In the genomic region with DNA sequence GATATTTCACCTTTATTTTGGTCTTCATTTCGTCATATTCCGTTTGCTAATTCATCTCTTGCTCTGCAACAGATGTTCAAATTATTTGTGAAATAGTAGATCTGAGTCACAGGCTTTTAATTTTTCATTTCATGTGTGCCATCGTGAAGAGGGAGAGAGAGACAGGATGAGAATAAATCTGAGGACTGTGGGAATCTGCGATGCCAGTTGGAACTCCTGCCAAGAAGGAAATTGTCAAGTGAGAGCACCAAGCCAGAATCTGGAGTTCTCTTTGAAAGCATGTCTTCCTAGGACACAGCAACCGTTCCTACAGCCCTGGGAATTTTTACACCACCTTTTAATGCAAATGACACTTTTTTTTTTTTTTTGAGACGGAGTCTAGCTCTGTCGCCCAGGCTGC, we compare ENCODE assay signal across 24 cellular contexts.
"Had no signal": no experiment of that assay in that cellular context is flagged by ENCODE, and none has a peak within 500 bp of the region (broad histone marks: within the 10 kb centered on the region; RNA-seq: fewer than 3 reads in every experiment).

No MANE protein-coding gene starts in this region.

- H3K27ac Mint-ChIP-seq: activated CD4-positive, alpha-beta memory T cell treated with anti-CD3 and anti-CD28 coated beads for 36 hours; activated naive CD8-positive, alpha-beta T cell treated with anti-CD3 and anti-CD28 coated beads, Interleukin-2, amount 50 U/mL, for 24 hours; activated T-helper 1 cell treated with anti-CD3 and anti-CD28 coated beads, Interleukin-12 subunit alpha, Interleukin-12 subunit beta, Interleukin-2, Interleukin-4 antibody, amounts not matched to agents 30 ng/mL and 10 ng/mL and 1 ng/mL, durations not matched to agents 14 hours and 24 hours and 36 hours; nephron; stimulated activated naive B cell treated with anti-CD40 and anti-IgM and Interleukin-4, amounts not matched to agents 10 μg/mL and 1 μg/mL and 100 μg/mL, for 72 hours; T-helper 17 cell had no signal

- H3K27me3 ChIP-seq: cardiac muscle cell, gastrocnemius medialis, right lobe of liver, testis, uterus had no signal

- H3K4me1 Mint-ChIP-seq: activated naive CD8-positive, alpha-beta T cell treated with anti-CD3 and anti-CD28 coated beads, Interleukin-2, amount 50 U/mL, for 24 hours; nephron; stimulated activated naive B cell treated with anti-CD40 and anti-IgM and Interleukin-4, amounts not matched to agents 10 μg/mL and 1 μg/mL and 100 μg/mL, for 72 hours; T-helper 17 cell had no signal

- H3K4me3 Mint-ChIP-seq: activated CD4-positive, alpha-beta memory T cell treated with anti-CD3 and anti-CD28 coated beads for 36 hours; activated naive CD8-positive, alpha-beta T cell treated with anti-CD3 and anti-CD28 coated beads, Interleukin-2, amount 50 U/mL, for 24 hours; activated T-helper 1 cell treated with anti-CD3 and anti-CD28 coated beads, Interleukin-12 subunit alpha, Interleukin-12 subunit beta, Interleukin-2, Interleukin-4 antibody, amounts not matched to agents 30 ng/mL and 10 ng/mL and 1 ng/mL, durations not matched to agents 14 hours and 24 hours and 36 hours; nephron; stimulated activated naive B cell treated with anti-CD40 and anti-IgM and Interleukin-4, amounts not matched to agents 10 μg/mL and 1 μg/mL and 100 μg/mL, for 72 hours; T-helper 17 cell had no signal

- H3K27ac ChIP-seq: cardiac muscle cell, gastrocnemius medialis, right lobe of liver, testis, uterus had no signal

- H3K4me1 ChIP-seq: gastrocnemius medialis, right lobe of liver, testis, uterus had no signal

- H3K9me3 ChIP-seq: gastrocnemius medialis, right lobe of liver, testis, uterus had no signal

- H3K4me3 ChIP-seq: cardiac muscle cell, gastrocnemius medialis, right lobe of liver, testis, uterus had no signal

- H3K9me3 Mint-ChIP-seq: activated CD4-positive, alpha-beta memory T cell treated with anti-CD3 and anti-CD28 coated beads for 36 hours; activated naive CD8-positive, alpha-beta T cell treated with anti-CD3 and anti-CD28 coated beads, Interleukin-2, amount 50 U/mL, for 24 hours; activated T-helper 1 cell treated with anti-CD3 and anti-CD28 coated beads, Interleukin-12 subunit alpha, Interleukin-12 subunit beta, Interleukin-2, Interleukin-4 antibody, amounts not matched to agents 30 ng/mL and 10 ng/mL and 1 ng/mL, durations not matched to agents 14 hours and 24 hours and 36 hours had no signal

- DNase-seq: activated CD4-positive, alpha-beta memory T cell treated with anti-CD3 and anti-CD28 coated beads for 36 hours; activated CD4-positive, alpha-beta T cell treated with anti-CD3 and anti-CD28 coated beads for 4 hours; activated CD4-positive, CD25-positive, alpha-beta regulatory T cell; activated gamma-delta T cell; activated naive CD4-positive, alpha-beta T cell treated with anti-CD3 and anti-CD28 coated beads, Interleukin-2, amount 50 U/mL, for 16 hours; activated naive CD8-positive, alpha-beta T cell treated with anti-CD3 and anti-CD28 coated beads, Interleukin-2, amount 50 U/mL, for 24 hours; effector memory CD4-positive, alpha-beta T cell; gastrocnemius medialis; left ventricle myocardium superior; mammary epithelial cell; midbrain; right lobe of liver; small intestine; stimulated activated CD4-positive, alpha-beta T cell treated with anti-CD3 and anti-CD28 coated beads, Interleukin-15, amount 100 ng/mL, for 24 hours; stimulated activated CD4-positive, alpha-beta T cell treated with anti-CD3 and anti-CD28 coated beads, Interleukin-2, amount 100 ng/mL, for 48 hours; stimulated activated CD8-positive, alpha-beta memory T cell treated with anti-CD3 and anti-CD28 coated beads, Interleukin-4, amount 100 ng/mL, for 48 hours; stimulated activated naive B cell treated with anti-CD40 and anti-IgM and Interleukin-4, amounts not matched to agents 10 μg/mL and 1 μg/mL and 100 μg/mL, for 72 hours; T-helper 17 cell; testis; trophoblast cell; uterus had no signal

- H3K36me3 ChIP-seq: cardiac muscle cell, gastrocnemius medialis, right lobe of liver, uterus had no signal

- H3K36me3 Mint-ChIP-seq: activated CD4-positive, alpha-beta memory T cell treated with anti-CD3 and anti-CD28 coated beads for 36 hours; stimulated activated naive B cell treated with anti-CD40 and anti-IgM and Interleukin-4, amounts not matched to agents 10 μg/mL and 1 μg/mL and 100 μg/mL, for 72 hours had no signal
